8 cellular contexts compared by ENCODE assay signal in the genomic region with DNA sequence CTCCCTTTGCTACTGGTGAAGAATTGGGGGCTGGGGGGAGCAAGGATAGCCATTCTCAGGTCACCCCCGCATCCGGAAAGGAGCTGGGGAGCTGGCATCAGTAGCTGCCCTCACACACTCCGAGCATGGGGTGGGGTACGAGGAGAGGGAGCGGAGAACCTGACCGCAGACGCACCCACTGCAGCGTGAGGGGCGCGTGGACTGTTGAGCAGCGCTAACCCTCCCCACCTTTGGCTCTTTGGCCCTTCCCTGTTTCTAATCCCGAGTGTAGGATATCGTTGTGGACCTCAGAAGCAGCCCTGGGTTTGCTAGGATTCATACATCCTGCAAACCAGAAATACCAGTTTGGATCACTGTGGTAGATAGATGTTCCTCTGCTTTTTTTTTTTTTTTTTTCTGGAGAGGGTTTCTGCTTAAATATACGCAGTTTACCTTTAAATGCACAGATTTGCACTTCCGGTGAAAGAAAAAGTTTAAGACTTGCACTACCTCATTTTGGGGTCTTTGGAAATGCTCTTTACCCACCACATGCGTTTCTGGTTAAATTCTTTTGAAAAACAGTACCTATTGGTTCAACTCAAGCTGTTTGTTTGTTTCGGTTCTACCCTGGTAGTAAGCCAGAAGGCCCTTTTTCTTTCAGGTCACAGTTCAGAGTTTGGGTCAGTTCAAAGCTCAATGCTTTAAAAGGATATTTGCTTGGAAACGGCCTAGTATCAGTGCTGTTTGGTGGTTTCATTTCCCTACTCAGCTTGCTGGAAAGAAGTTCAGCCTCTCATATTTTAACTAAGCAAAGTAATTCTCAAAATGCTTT. TPM values are rescaled to one million over a fixed set of nuclear protein-coding genes. Genes with fewer than 3 reads are reported as not detected.
DNase-seq lines count a peak whose midpoint lies in the region; ATAC-seq, FAIRE-seq and TF ChIP-seq lines count a peak whose summit lies in the region.

No MANE protein-coding gene starts in this region.

- H3K27ac ChIP-seq in esophagus muscularis mucosa (replicated peaks in 1 of 4), result peak overlapping the region; percentile 91 to 97 (median 95)
- peak overlapping the region; percentile 88 for H3K27ac ChIP-seq in naive thymus-derived CD4-positive, alpha-beta T cell (ENCODE audit: low read depth, low read length)

- CTCF ChIA-PET in naive thymus-derived CD4-positive, alpha-beta T cell (lab: Charles Lee), result interaction anchor here (0.7 to 0.9 kb wide), 3 partner anchors 12 to 626 kb away, joined by 3 read pairs; no protein-coding TSS in a partner anchor

- H3K27me3 Mint-ChIP-seq in activated CD4-positive, alpha-beta T cell treated with anti-CD3 and anti-CD28 coated beads, Interleukin-2, amount 10 ng/mL, durations not matched to agents 24 days and 14 days, result no peaks in the 10 kb centered on the region
- H3K27me3 Mint-ChIP-seq in naive thymus-derived CD4-positive, alpha-beta T cell, result no peaks in the 10 kb centered on the region

- peaks cover 38% of the 10 kb centered on the region for H3K4me1 Mint-ChIP-seq in activated CD4-positive, alpha-beta T cell treated with anti-CD3 and anti-CD28 coated beads, Interleukin-2, amount 10 ng/mL, durations not matched to agents 24 days and 14 days
- H3K4me1 Mint-ChIP-seq in naive thymus-derived CD4-positive, alpha-beta T cell, result peaks cover 37 to 58% (median 49%) of the 10 kb centered on the region in 7 donors

- peak; percentile 16 for ATAC-seq in HG02588 (IDR thresholded peaks at IDR 0.05; ENCODE audit: unreplicated experiment)
- ATAC-seq in naive thymus-derived CD4-positive, alpha-beta T cell, result peak; percentile 4

- POLR2A ChIA-PET in naive thymus-derived CD4-positive, alpha-beta T cell (lab: Charles Lee), result interaction anchor here (0.6 to 4.3 kb wide), 10 partner anchors 12 to 91 kb away, joined by 3 to 35 read pairs (median 3); partner anchors contain the start of gene DNAJC16

- H3K9me3 Mint-ChIP-seq in activated CD4-positive, alpha-beta T cell treated with anti-CD3 and anti-CD28 coated beads, Interleukin-2, amount 10 ng/mL, durations not matched to agents 24 days and 14 days, result no peaks in the 10 kb centered on the region
- no peaks in the 10 kb centered on the region for H3K9me3 Mint-ChIP-seq in naive thymus-derived CD4-positive, alpha-beta T cell

- no peaks in the 10 kb centered on the region for H3K36me3 ChIP-seq in esophagus muscularis mucosa
- H3K36me3 ChIP-seq in naive thymus-derived CD4-positive, alpha-beta T cell (ENCODE audit: control insufficient read depth in 2 of 3, insufficient read depth in 3 of 3, low read length in 3 of 3), result peaks cover 0 to 4% (median 0%) of the 10 kb centered on the region in 3 experiments

- peaks cover 45 to 59% (median 56%) of the 10 kb centered on the region in 4 donors for H3K4me1 ChIP-seq in esophagus muscularis mucosa
- H3K4me1 ChIP-seq in naive thymus-derived CD4-positive, alpha-beta T cell (ENCODE audit: control insufficient read depth in 2 of 2, insufficient read depth in 2 of 2, low read length in 2 of 2), result peaks cover 25 to 30% of the 10 kb centered on the region in 2 donors

- peak overlapping the region; percentile 68 to 90 (median 82) for H3K4me3 ChIP-seq in esophagus muscularis mucosa
- H3K4me3 ChIP-seq in naive thymus-derived CD4-positive, alpha-beta T cell (ENCODE audit: low read length), result peak overlapping the region; percentile 96

- no peak for TF ChIP-seq POLR2A in esophagus muscularis mucosa (IDR thresholded peaks at IDR 0.05; ENCODE audit: low read depth)

- TF ChIP-seq EP300 in esophagus muscularis mucosa (IDR thresholded peaks at IDR 0.05), result no peak

- FAIRE-seq in urothelium cell line (lab: Jason Lieb, UNC), result no peak

- DNase-seq in NCI-H2196 (lab: John Stamatoyannopoulos, UW; ENCODE audit: unreplicated experiment) (peak; percentile 29), NCI-H2196 treated with DMSO at 0.1 percent for 48 hours (lab: John Stamatoyannopoulos, UW; ENCODE audit: unreplicated experiment) (no peak), NAMALWA (ENCODE audit: low spot score) (peak; percentile 71), esophagus muscularis mucosa (ENCODE audit: extremely low spot score) (no peak), urothelium cell line (ENCODE audit: low spot score) (peak; percentile 29)
- DNase-seq in activated CD4-positive, alpha-beta T cell treated with anti-CD3 and anti-CD28 coated beads, Interleukin-2, amount 10 ng/mL, durations not matched to agents 24 days and 14 days, result peak; percentile 71
- DNase-seq in naive thymus-derived CD4-positive, alpha-beta T cell, result peak in 3 of 9 donors; percentile 29 to 51 (median 42)

- H3K27ac Mint-ChIP-seq in activated CD4-positive, alpha-beta T cell treated with anti-CD3 and anti-CD28 coated beads, Interleukin-2, amount 10 ng/mL, durations not matched to agents 24 days and 14 days, result peak overlapping the region; percentile 94
- peak overlapping the region; percentile 84 to 94 (median 90) for H3K27ac Mint-ChIP-seq in naive thymus-derived CD4-positive, alpha-beta T cell

- peak overlapping the region; percentile 90 for H3K4me3 Mint-ChIP-seq in activated CD4-positive, alpha-beta T cell treated with anti-CD3 and anti-CD28 coated beads, Interleukin-2, amount 10 ng/mL, durations not matched to agents 24 days and 14 days
- peak overlapping the region; percentile 83 to 96 (median 94) for H3K4me3 Mint-ChIP-seq in naive thymus-derived CD4-positive, alpha-beta T cell

- TF ChIP-seq CTCF in esophagus muscularis mucosa (IDR thresholded peaks at IDR 0.05), result no peak

- H3K36me3 Mint-ChIP-seq in activated CD4-positive, alpha-beta T cell treated with anti-CD3 and anti-CD28 coated beads, Interleukin-2, amount 10 ng/mL, durations not matched to agents 24 days and 14 days (ENCODE audit: low read depth), result peaks cover 18% of the 10 kb centered on the region
- peaks cover 0 to 3% (median 0%) of the 10 kb centered on the region in 5 donors for H3K36me3 Mint-ChIP-seq in naive thymus-derived CD4-positive, alpha-beta T cell

- intact Hi-C loops in activated CD4-positive, alpha-beta T cell treated with anti-CD3 and anti-CD28 coated beads, Interleukin-2, amount 10 ng/mL, durations not matched to agents 24 days and 14 days (cut with micrococcal nuclease), result loop anchor here (1.0 to 5.0 kb wide), 7 partner anchors 15 to 371 kb away; partner anchors contain the start of genes AGMAT, DNAJC16, FHAD1 and PLEKHM2
- intact Hi-C loops in esophagus muscularis mucosa (cut with DNase I), result loop anchor here (5.0 kb wide), 1 partner anchor 91 kb away; the partner anchor contains the start of gene DNAJC16
- intact Hi-C loops in naive thymus-derived CD4-positive, alpha-beta T cell (cut with micrococcal nuclease), result loop anchor here (1.0 to 5.0 kb wide), 14 partner anchors 15 to 1294 kb away; partner anchors contain the start of genes CASP9 (in 1 of the 2), DNAJC16 (in 1 of the 2), EFHD2 (in 1 of the 2) and PLEKHM2 (in 1 of the 2)

- under 1% methylated on average over 18 of the region's 18 CpGs for WGBS in esophagus muscularis mucosa

- H3K9me3 ChIP-seq in esophagus muscularis mucosa, result no peaks in the 10 kb centered on the region
- no peaks in the 10 kb centered on the region for H3K9me3 ChIP-seq in naive thymus-derived CD4-positive, alpha-beta T cell (ENCODE audit: control insufficient read depth in 2 of 3, low read length in 3 of 3)

- H3K27me3 ChIP-seq in esophagus muscularis mucosa, result no peaks in the 10 kb centered on the region
- H3K27me3 ChIP-seq in naive thymus-derived CD4-positive, alpha-beta T cell (ENCODE audit: control insufficient read depth in 2 of 2, insufficient read depth in 2 of 2, low read length in 2 of 2), result no peaks in the 10 kb centered on the region

RNA-seq across cellular contexts. Expression of gene DDI2, which starts 0.8 kb away (rescaled TPM):
- total RNA-seq in activated CD4-positive, alpha-beta T cell treated with anti-CD3 and anti-CD28 coated beads, Interleukin-2, amount 10 ng/mL, durations not matched to agents 24 days and 14 days, result 50.5 and 53.0 TPM in 2 replicates
- total RNA-seq in esophagus muscularis mucosa, result 10 to 100 TPM; 14.4 to 24.9 (median 17.2) TPM
- total RNA-seq in naive thymus-derived CD4-positive, alpha-beta T cell, result 10 to 100 TPM; 24.5 to 46.8 (median 37.0) TPM
- 1 to 10 TPM; 3.2 to 6.7 TPM for polyA plus RNA-seq in naive thymus-derived CD4-positive, alpha-beta T cell

RNA-seq across cellular contexts. Expression of gene AGMAT, which starts 33.2 kb away (rescaled TPM):
- total RNA-seq in activated CD4-positive, alpha-beta T cell treated with anti-CD3 and anti-CD28 coated beads, Interleukin-2, amount 10 ng/mL, durations not matched to agents 24 days and 14 days, result 31.0 and 31.5 TPM in 2 replicates
- total RNA-seq in esophagus muscularis mucosa, result not detected
- 10 to 100 TPM in 1 of 5 experiments, 1 to 10 TPM in 4; 6.4 to 21.5 (median 9.5) TPM for total RNA-seq in naive thymus-derived CD4-positive, alpha-beta T cell
- polyA plus RNA-seq in naive thymus-derived CD4-positive, alpha-beta T cell, result 10 to 100 TPM; 14.5 to 16.9 TPM

Comparison
In these comparisons a context has a peak if more than half of its experiments do, and no peak if none do; other contexts are left out.
1. DNase-seq: peak in NCI-H2196 (single experiment), NAMALWA (single experiment), activated CD4-positive, alpha-beta T cell treated with anti-CD3 and anti-CD28 coated beads, Interleukin-2, amount 10 ng/mL, durations not matched to agents 24 days and 14 days (single experiment) and urothelium cell line (single experiment); none in NCI-H2196 treated with DMSO at 0.1 percent for 48 hours (single experiment) and esophagus muscularis mucosa (single experiment).
2. RNA of gene AGMAT, which starts 33.2 kb away (total RNA-seq): 31.0 to 31.5 TPM in activated CD4-positive, alpha-beta T cell treated with anti-CD3 and anti-CD28 coated beads, Interleukin-2, amount 10 ng/mL, durations not matched to agents 24 days and 14 days and 6.4 to 21.5 TPM in naive thymus-derived CD4-positive, alpha-beta T cell; not detected in esophagus muscularis mucosa; every median in the first group is over 4 times any median in the second.